26 cellular contexts compared by ENCODE assay signal in the genomic region with DNA sequence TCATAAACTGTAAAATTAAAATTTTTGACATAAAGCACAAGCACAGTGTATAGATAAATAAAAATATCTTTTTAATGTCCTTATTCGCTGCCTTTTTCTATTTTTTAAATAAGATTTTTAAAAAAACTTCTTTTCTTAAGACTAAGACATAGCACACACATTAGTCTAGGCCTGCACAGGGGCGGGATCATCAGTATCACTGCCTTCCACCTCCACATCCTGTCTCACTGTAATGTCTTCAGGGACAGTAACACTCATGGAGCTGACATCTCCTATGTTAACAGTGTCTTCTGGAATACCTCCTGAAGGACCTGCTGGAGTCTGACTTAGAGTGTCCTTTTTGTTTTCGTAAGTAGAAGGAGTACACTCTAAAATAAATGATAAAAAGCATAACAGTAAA.
"Had no signal": no experiment of that assay in that cellular context is flagged by ENCODE, and none has a peak within 500 bp of the region (broad histone marks: within the 10 kb centered on the region; RNA-seq: fewer than 3 reads in every experiment).

No MANE protein-coding gene starts in this region.

- H3K27ac ChIP-seq: ascending aorta, body of pancreas, KMS-11 had no signal

- H3K9me3 ChIP-seq: ascending aorta, body of pancreas, MG63 had no signal

- FAIRE-seq: bronchial epithelial cell, RCC 7860 had no signal

- H3K4me1 ChIP-seq: ascending aorta had no signal

- H3K27me3 ChIP-seq: ascending aorta, body of pancreas, MG63 had no signal

- DNase-seq: activated B cell treated with CpG ODN at 0.5 μM for 24 hours; activated CD4-positive, alpha-beta T cell treated with anti-CD3 and anti-CD28 coated beads for 1 hour; activated CD4-positive, alpha-beta T cell treated with anti-CD3 and anti-CD28 coated beads, Interleukin-2, amount 10 ng/mL, durations not matched to agents 24 days and 14 days; activated CD4-positive, alpha-beta T cell treated with anti-CD3 and anti-CD28 coated beads, Interleukin-2, amount 50 U/mL, for 48 hours; activated CD8-positive, alpha-beta memory T cell treated with anti-CD3 and anti-CD28 coated beads, Interleukin-2, amount 10 ng/mL, durations not matched to agents 7 days and 5 days; activated effector memory CD4-positive, alpha-beta T cell treated with Interleukin-2 at 50 U/mL for 16 hours; activated naive CD4-positive, alpha-beta T cell; activated T-cell treated with anti-CD3 and anti-CD28 coated beads, Interleukin-2, amount 50 U/mL, for 24 hours; amniotic stem cell; body of pancreas; central memory CD4-positive, alpha-beta T cell; MG63; MV-4-11; NCI-H1105; NCI-H1436; NCI-H187; NCI-H2081; NCI-H446; NCI-H524; SIG-M5; T-helper 17 cell; T-helper 9 cell had no signal

- H3K4me3 ChIP-seq: ascending aorta, body of pancreas, MG63 had no signal

- ATAC-seq: activated CD8-positive, alpha-beta memory T cell treated with anti-CD3 and anti-CD28 coated beads, Interleukin-2, amount 10 ng/mL, durations not matched to agents 7 days and 5 days; body of pancreas; T-helper 17 cell had no signal

- H3K4me2 ChIP-seq: KMS-11 had no signal

- H3K9ac ChIP-seq: KMS-11 had no signal
